Comparison of ENCODE assay signal across 1 cellular context in the genomic region with DNA sequence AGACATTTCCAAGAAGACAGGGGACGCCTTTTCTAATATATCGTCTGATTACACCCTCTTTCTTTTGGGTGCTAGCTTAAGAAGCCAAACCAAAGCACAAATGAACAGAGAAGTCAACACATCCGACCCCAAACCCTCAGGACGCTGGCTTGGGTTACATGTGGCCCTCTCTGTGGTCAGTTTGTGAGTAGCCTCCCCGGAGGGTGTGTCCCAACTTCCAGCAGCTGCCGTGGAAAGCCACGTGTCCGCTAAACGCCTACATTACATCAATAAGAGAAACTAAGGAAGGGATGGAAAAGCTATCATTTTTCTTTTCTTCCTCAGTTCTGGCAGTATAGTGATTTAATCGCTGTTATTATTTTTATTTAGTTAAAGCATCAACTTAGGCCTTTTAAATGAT.
TF ChIP-seq lines count a peak whose summit lies in the region.

No MANE protein-coding gene starts in this region.

TF ChIP-seq in H1, 55 proteins besides CTCF, POLR2A, EP300 and RAD21:
- TF ChIP-seq E2F6 (IDR thresholded peaks at IDR 0.05) (no peak), FOSL1 (IDR thresholded peaks at IDR 0.05; ENCODE audit: insufficient read depth, low read depth, low read length) (no peak), RXRA (IDR thresholded peaks at IDR 0.05; ENCODE audit: insufficient read depth, low read depth, low read length) (no peak), CHD7 (IDR thresholded peaks at IDR 0.05; ENCODE audit: insufficient replicate concordance, low read length) (no peak), CBX5 (IDR thresholded peaks at IDR 0.05; ENCODE audit: low read depth, low read length) (no peak), SIX5 (IDR thresholded peaks at IDR 0.05; ENCODE audit: low read depth, low read length) (no peak), SRF (IDR thresholded peaks at IDR 0.05; ENCODE audit: low read depth, low read length) (no peak), ZNF274 (IDR thresholded peaks at IDR 0.05; ENCODE audit: borderline replicate concordance, extremely low read depth, low read length) (no peak), EZH2 (IDR thresholded peaks at IDR 0.05; ENCODE audit: low read depth, low read length, severe bottlenecking) (no peak), PHF8 (conservative IDR thresholded peaks at IDR 0.05; ENCODE audit: low read depth, low read length) (no peak), CTBP2 (IDR thresholded peaks at IDR 0.05; ENCODE audit: borderline replicate concordance, insufficient read depth, insufficient read length, low read length) (no peak), EGR1 (IDR thresholded peaks at IDR 0.05; ENCODE audit: borderline replicate concordance, low read depth, low read length) (no peak), NANOG (IDR thresholded peaks at IDR 0.05; ENCODE audit: insufficient read depth, low read depth, low read length, poor library complexity, severe bottlenecking) (no peak), NRF1 (IDR thresholded peaks at IDR 0.05; ENCODE audit: low read depth, low read length) (no peak), ASH2L (IDR thresholded peaks at IDR 0.05; ENCODE audit: low read length) (no peak), KDM4A (IDR thresholded peaks at IDR 0.05; ENCODE audit: low read depth, low read length, severe bottlenecking) (no peak), TCF12 (IDR thresholded peaks at IDR 0.05; ENCODE audit: low read depth, low read length) (no peak), KDM5A (IDR thresholded peaks at IDR 0.05; ENCODE audit: low read length) (no peak), CEBPB (IDR thresholded peaks at IDR 0.05; ENCODE audit: low read depth, low read length) (no peak)
